In the genomic region with DNA sequence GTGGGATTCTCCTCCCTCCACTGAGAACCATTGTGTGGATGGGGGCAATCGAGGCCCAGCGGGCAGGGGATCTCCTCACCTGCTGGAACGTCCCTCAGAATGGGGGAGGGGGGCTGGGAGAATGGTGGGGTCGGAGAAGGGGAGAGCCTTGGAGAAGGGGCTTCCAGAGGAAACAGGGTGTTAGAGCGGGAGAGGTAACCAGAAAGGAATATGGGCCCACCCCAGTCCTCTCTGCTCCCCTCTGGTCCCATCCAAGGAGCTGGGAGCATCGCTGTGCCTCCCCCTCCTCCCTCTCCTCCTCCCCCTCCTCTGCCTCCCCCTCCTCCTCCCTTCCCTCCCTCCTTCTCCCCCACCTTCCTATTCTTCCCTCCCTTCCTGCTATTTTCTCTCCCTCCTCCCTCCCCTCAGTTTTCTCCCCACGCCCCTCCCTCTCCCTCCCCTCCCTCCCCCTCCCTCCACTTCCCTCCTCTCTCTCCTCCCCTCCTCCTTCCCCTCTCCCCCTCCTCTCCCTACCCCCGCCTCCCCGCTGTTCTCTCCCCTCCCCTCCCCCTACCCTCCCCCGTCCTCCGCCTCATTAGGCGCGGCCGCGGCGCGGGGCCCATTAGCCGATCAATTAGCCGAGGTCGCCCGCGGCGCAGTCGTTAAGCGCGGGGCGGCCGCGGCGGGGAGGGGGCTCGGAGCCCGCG, we compare ENCODE assay signal across 8 cellular contexts. TPM values are rescaled to one million over a fixed set of nuclear protein-coding genes. Genes with fewer than 3 reads are reported as not detected.
DNase-seq lines count a peak whose midpoint lies in the region; ATAC-seq, FAIRE-seq and TF ChIP-seq lines count a peak whose summit lies in the region.

No MANE protein-coding gene starts in this region.

- peak overlapping the region; percentile 34 for H3K4me3 Mint-ChIP-seq in mesothelial cell of epicardium

- DNase-seq in AG04449 (ENCODE audit: low read depth, low spot score) = no peak
- DNase-seq in NCI-H146 (lab: John Stamatoyannopoulos, UW) = peak; percentile 81
- DNase-seq in body of pancreas = peak; percentile 41 to 66 (median 58)
- no peak for DNase-seq in mesothelial cell of epicardium (ENCODE audit: low spot score in 2 of 2, unreplicated experiment in 2 of 2)
- DNase-seq in GM12892 (ENCODE audit: insufficient read length) = no peak
- DNase-seq in HTR-8/SVneo (ENCODE audit: insufficient read length, low spot score) = no peak
- no peak for DNase-seq in GM19238 (ENCODE audit: insufficient read length, low spot score)

- no peak overlapping the region for H3K27ac Mint-ChIP-seq in mesothelial cell of epicardium

- no peaks in the 10 kb centered on the region for H3K36me3 Mint-ChIP-seq in mesothelial cell of epicardium

- H3K4me1 ChIP-seq in body of pancreas = peaks cover 12% of the 10 kb centered on the region

- FAIRE-seq in GM12892 (lab: Jason Lieb, UNC) (no peak), HTR-8/SVneo (lab: Jason Lieb, UNC) (no peak)

- no peaks in the 10 kb centered on the region for H3K27me3 Mint-ChIP-seq in mesothelial cell of epicardium (ENCODE audit: low read depth)

- intact Hi-C loops in body of pancreas (cut with DNase I) = no loop called here

- no peaks in the 10 kb centered on the region for H3K27me3 ChIP-seq in body of pancreas

- ATAC-seq in body of pancreas (peak; percentile 68), GM18861 (IDR thresholded peaks at IDR 0.05; ENCODE audit: unreplicated experiment) (no peak)

- no peak for TF ChIP-seq CTCF in AG04449 (IDR thresholded peaks at IDR 0.05; ENCODE audit: insufficient read depth, low read length, missing control alignments)
- TF ChIP-seq CTCF in body of pancreas (IDR thresholded peaks at IDR 0.05) = no peak
- no peak for TF ChIP-seq CTCF in mesothelial cell of epicardium (IDR thresholded peaks at IDR 0.05; ENCODE audit: unreplicated experiment)

- H3K4me3 ChIP-seq in AG04449 (ENCODE audit: low read depth, low read length) (peak overlapping the region; percentile 30; the same call in 1 of the 2 replicates), body of pancreas (no peak overlapping the region)

- H3K9me3 ChIP-seq in body of pancreas = no peaks in the 10 kb centered on the region

- POLR2A ChIA-PET in AG04449 (lab: Yijun Ruan, JAX) = interaction anchor here (0.7 kb wide), 1 partner anchor 11 kb away, joined by 3 read pairs; no protein-coding TSS in a partner anchor

- H3K27ac ChIP-seq in body of pancreas = peak overlapping the region; percentile 42 to 71 (median 64)

- WGBS in body of pancreas, 2 donors = 14 to 58% methylated on average over 6 to 18 of the region's 33 CpGs

- CTCF ChIA-PET in AG04449 (lab: Yijun Ruan, JAX) = no interaction called here

- TF ChIP-seq POLR2A in body of pancreas (IDR thresholded peaks at IDR 0.05) (no peak), GM12892 (IDR thresholded peaks at IDR 0.05; ENCODE audit: low read depth, low read length) (no peak)

- H3K9me3 Mint-ChIP-seq in mesothelial cell of epicardium = no peaks in the 10 kb centered on the region

- H3K36me3 ChIP-seq in body of pancreas (replicated peaks in 1 of 2; ENCODE audit: insufficient read depth in 1 of 2, low read depth in 2 of 2) = no peaks in the 10 kb centered on the region

- peaks cover 20% of the 10 kb centered on the region for H3K4me1 Mint-ChIP-seq in mesothelial cell of epicardium

RNA-seq across cellular contexts. Expression of a gene that starts 15.5 kb away (rescaled TPM):
- total RNA-seq in body of pancreas (100 to 1,000 TPM; 166 to 254 TPM), mesothelial cell of epicardium (411 to 417 TPM (median 413 TPM) in 3 replicates)
- polyA plus RNA-seq in GM12892 (2012; ENCODE audit: missing spikeins) = 137 TPM

RNA-seq across cellular contexts. Expression of a gene that starts 17.7 kb away (rescaled TPM):
- total RNA-seq in body of pancreas (10 to 100 TPM; 34.5 to 45.2 TPM), mesothelial cell of epicardium (101 to 103 TPM (median 101 TPM) in 3 replicates)
- polyA plus RNA-seq in GM12892 (2012; ENCODE audit: missing spikeins) = 0.32 TPM

RNA-seq across cellular contexts. Expression of a gene that starts 47.4 kb away (rescaled TPM):
- 10 to 100 TPM; 27.2 to 37.2 TPM for total RNA-seq in body of pancreas
- total RNA-seq in mesothelial cell of epicardium = 35.9 to 40.0 TPM (median 36.3 TPM) in 3 replicates
- 3.7 TPM for polyA plus RNA-seq in GM12892 (2012; ENCODE audit: missing spikeins)

Comparison
In these comparisons a context has a peak if more than half of its experiments do, and no peak if none do; other contexts are left out.
1. DNase-seq: peak in NCI-H146 (single experiment) and body of pancreas (4 of 4); none in AG04449 (single experiment), mesothelial cell of epicardium (0 of 2), GM12892 (single experiment), HTR-8/SVneo (single experiment) and GM19238 (single experiment).